ENCODE assay signal across 1 cellular context in the genomic region with DNA sequence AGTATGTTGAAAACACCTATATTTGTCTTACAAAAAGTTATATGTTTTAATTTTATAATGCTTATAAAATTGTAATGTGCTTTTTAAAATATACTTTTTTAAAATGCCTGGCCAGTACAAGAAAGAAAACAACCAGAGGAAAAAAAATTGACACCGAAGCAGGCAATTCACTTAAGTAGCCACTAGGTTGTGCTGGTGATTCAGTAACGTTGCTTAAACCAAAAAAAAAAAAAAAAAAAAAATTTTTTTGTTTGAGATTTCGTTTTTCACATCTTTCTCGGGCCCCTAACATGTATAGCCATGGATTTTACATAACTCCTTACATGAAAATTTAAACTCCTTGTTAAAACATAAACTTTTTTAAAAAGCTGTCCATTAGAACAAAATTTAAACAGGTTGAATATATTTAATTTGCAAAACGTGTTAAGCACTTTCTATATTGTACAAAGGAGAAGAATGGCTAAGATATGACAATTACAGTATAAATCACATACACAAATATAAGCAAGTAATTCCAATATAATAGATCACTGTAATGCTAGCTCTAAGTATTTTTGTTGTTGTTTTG.
TF ChIP-seq lines count a peak whose summit lies in the region.

No MANE protein-coding gene starts in this region.

TF ChIP-seq in A549, 52 proteins besides CTCF, POLR2A, EP300 and RAD21:
- peak; percentile 38; the same call in 1 of the 3 replicates for TF ChIP-seq SMC3 (IDR thresholded peaks at IDR 0.05)
- no peak for TF ChIP-seq PHF8 (IDR thresholded peaks at IDR 0.05; ENCODE audit: borderline replicate concordance, low read depth)
- no peak for TF ChIP-seq EHF (CRISPR knock-in tag; IDR thresholded peaks at IDR 0.05)
